Comparison of ENCODE assay signal across 1 cellular context in genomic region chr5:31637851-31638250, GRCh38.
TF ChIP-seq lines count a peak whose summit lies in the region.

No MANE protein-coding gene starts in this region.

TF ChIP-seq in HepG2, 621 proteins besides CTCF, POLR2A, EP300 and RAD21:
- TF ChIP-seq GRHL1 (CRISPR knock-in tag; conservative IDR thresholded peaks at IDR 0.05) (no peak), SMAD3 (CRISPR knock-in tag; IDR thresholded peaks at IDR 0.05) (no peak), ZBTB38 (CRISPR knock-in tag; IDR thresholded peaks at IDR 0.05) (no peak), RELA (CRISPR knock-in tag; IDR thresholded peaks at IDR 0.05) (no peak)
